Comparison of ENCODE assay signal across 13 cellular contexts in genomic region chr1:208834346-208835081, GRCh38.
DNase-seq lines count a peak whose midpoint lies in the region; ATAC-seq and TF ChIP-seq lines count a peak whose summit lies in the region.
"Had no signal": no experiment of that assay in that cellular context is flagged by ENCODE, and none has a peak within 500 bp of the region (broad histone marks: within the 10 kb centered on the region; RNA-seq: fewer than 3 reads in every experiment).

No MANE protein-coding gene starts in this region.

- no peaks in the 10 kb centered on the region for H3K9me3 Mint-ChIP-seq in endodermal cell
- H3K9me3 Mint-ChIP-seq in neural progenitor cell: no peaks in the 10 kb centered on the region
- H3K9me3 Mint-ChIP-seq: activated T-helper 1 cell treated with anti-CD3 and anti-CD28 coated beads, Interleukin-12 subunit alpha, Interleukin-12 subunit beta, Interleukin-2, Interleukin-4 antibody, amounts not matched to agents 30 ng/mL and 10 ng/mL and 1 ng/mL, durations not matched to agents 14 hours and 24 hours and 36 hours had no signal

- TF ChIP-seq POLR2A in spleen (IDR thresholded peaks at IDR 0.05): no peak

- H2AFZ ChIP-seq in neural progenitor cell (replicated peaks): peak overlapping the region; percentile 27

- H3K36me3 ChIP-seq in endodermal cell (ENCODE audit: control insufficient read depth, insufficient read depth, low read length) (no peaks in the 10 kb centered on the region), neural progenitor cell (no peaks in the 10 kb centered on the region), spleen (no peaks in the 10 kb centered on the region)
- H3K36me3 ChIP-seq: right lobe of liver, upper lobe of right lung had no signal

- H3K27me3 ChIP-seq in endodermal cell (ENCODE audit: control insufficient read depth, insufficient read depth, low read length, poor library complexity, severe bottlenecking) (no peaks in the 10 kb centered on the region), neural progenitor cell (peaks cover 11% of the 10 kb centered on the region), spleen (replicated peaks in 1 of 7) (peaks cover 0 to 8% (median 0%) of the 10 kb centered on the region in 7 donors)
- H3K27me3 ChIP-seq: right lobe of liver, upper lobe of right lung had no signal

- DNase-seq in GM04504 (ENCODE audit: low read depth) (peak; percentile 15), NCI-H2227 (lab: John Stamatoyannopoulos, UW; ENCODE audit: unreplicated experiment) (peak; percentile 73), endodermal cell (no peak), neural progenitor cell (ENCODE audit: low spot score) (peak; percentile 44), spleen (no peak), left ventricle myocardium superior (no peak), NCI-H1048 (lab: John Stamatoyannopoulos, UW) (no peak)
- DNase-seq: NK-92 treated with Interleukin-12 subunit alpha and Interleukin-12 subunit beta, amount 100 ng/mL, for 24 hours; right lobe of liver; upper lobe of right lung had no signal

- ATAC-seq in GM21423 (IDR thresholded peaks at IDR 0.05; ENCODE audit: unreplicated experiment) (no peak), left ventricle myocardium superior (no peak)
- ATAC-seq: activated CD4-positive, CD25-positive, alpha-beta regulatory T cell treated with anti-CD3 and anti-CD28 coated beads, Interleukin-2, amount 50 U/mL, for 24 hours; right lobe of liver; upper lobe of right lung had no signal

- H3K79me2 ChIP-seq in neural progenitor cell (ENCODE audit: low read depth): no peaks in the 10 kb centered on the region

- H3K4me3 ChIP-seq in endodermal cell (ENCODE audit: low read length): no peak overlapping the region
- H3K4me3 ChIP-seq in neural progenitor cell: peak overlapping the region; percentile 25
- no peak overlapping the region for H3K4me3 ChIP-seq in spleen
- H3K4me3 ChIP-seq: right lobe of liver, upper lobe of right lung had no signal

- H3K27me3 Mint-ChIP-seq in endodermal cell (ENCODE audit: insufficient read depth) (no peaks in the 10 kb centered on the region), neural progenitor cell (ENCODE audit: insufficient read depth, low read depth) (no peaks in the 10 kb centered on the region)

- H3K27ac Mint-ChIP-seq in endodermal cell (no peak overlapping the region), neural progenitor cell (peak overlapping the region; percentile 86)
- H3K27ac Mint-ChIP-seq: activated T-helper 1 cell treated with anti-CD3 and anti-CD28 coated beads, Interleukin-12 subunit alpha, Interleukin-12 subunit beta, Interleukin-2, Interleukin-4 antibody, amounts not matched to agents 30 ng/mL and 10 ng/mL and 1 ng/mL, durations not matched to agents 14 hours and 24 hours and 36 hours had no signal

- peak overlapping the region; percentile 69 for H3K4me2 ChIP-seq in neural progenitor cell

- H3K4me1 Mint-ChIP-seq in endodermal cell: no peaks in the 10 kb centered on the region
- peaks cover 34% of the 10 kb centered on the region for H3K4me1 Mint-ChIP-seq in neural progenitor cell

- TF ChIP-seq CTCF in endodermal cell (conservative IDR thresholded peaks at IDR 0.05): no peak
- no peak for TF ChIP-seq CTCF in neural progenitor cell (IDR thresholded peaks at IDR 0.05)
- TF ChIP-seq CTCF in spleen (IDR thresholded peaks at IDR 0.05 in 8 of 11, conservative IDR thresholded peaks at IDR 0.05 in 3 of 11): no peak

- H3F3A ChIP-seq in neural progenitor cell (ENCODE audit: low read depth): peaks cover 18% of the 10 kb centered on the region

- H3K27ac ChIP-seq in endodermal cell (ENCODE audit: low read depth, low read length) (peak overlapping the region; percentile 79), neural progenitor cell (peak overlapping the region; percentile 52), spleen (no peak overlapping the region)
- H3K27ac ChIP-seq: right lobe of liver, upper lobe of right lung had no signal

- H3K9me3 ChIP-seq in endodermal cell (ENCODE audit: control insufficient read depth, low read length) (no peaks in the 10 kb centered on the region), neural progenitor cell (ENCODE audit: low read depth) (no peaks in the 10 kb centered on the region), spleen (no peaks in the 10 kb centered on the region)
- H3K9me3 ChIP-seq: right lobe of liver, upper lobe of right lung had no signal

- 48 to 83% methylated on average over 8 to 11 of the region's 11 CpGs for WGBS in endodermal cell (ENCODE audit: insufficient coverage in 1 of 2, insufficient read length in 1 of 2), 2 experiments
- WGBS in spleen, 5 donors: 55 to 74% (median 61%) methylated on average over 11 of the region's 11 CpGs

- H3K4me3 Mint-ChIP-seq in endodermal cell (no peak overlapping the region), neural progenitor cell (peak overlapping the region; percentile 36)
- H3K4me3 Mint-ChIP-seq: activated T-helper 1 cell treated with anti-CD3 and anti-CD28 coated beads, Interleukin-12 subunit alpha, Interleukin-12 subunit beta, Interleukin-2, Interleukin-4 antibody, amounts not matched to agents 30 ng/mL and 10 ng/mL and 1 ng/mL, durations not matched to agents 14 hours and 24 hours and 36 hours had no signal

- H3K9ac ChIP-seq in endodermal cell (ENCODE audit: extremely low read depth, low read length, poor library complexity, severe bottlenecking) (no peak overlapping the region), neural progenitor cell (no peak overlapping the region)

- H3K36me3 Mint-ChIP-seq in endodermal cell (ENCODE audit: low read depth) (no peaks in the 10 kb centered on the region), neural progenitor cell (no peaks in the 10 kb centered on the region)

- H3K4me1 ChIP-seq in endodermal cell (ENCODE audit: control insufficient read depth, insufficient read depth, low read length) (no peaks in the 10 kb centered on the region), neural progenitor cell (peaks cover 31% of the 10 kb centered on the region), spleen (peaks cover 0 to 15% (median 0%) of the 10 kb centered on the region in 6 donors)
- H3K4me1 ChIP-seq: right lobe of liver, upper lobe of right lung had no signal

- H4K20me1 ChIP-seq in neural progenitor cell (ENCODE audit: low read depth): no peaks in the 10 kb centered on the region

- intact Hi-C loops in spleen (cut with DNase I; ENCODE audit: low total_unique reads) (no loop called here), left ventricle myocardium superior (cut with micrococcal nuclease) (no loop called here)

Comparison
In these comparisons a context has a peak if more than half of its experiments do, and no peak if none do; other contexts are left out.
1. DNase-seq: peak in GM04504 (single experiment), NCI-H2227 (single experiment) and neural progenitor cell (single experiment); none in endodermal cell (single experiment), spleen (single experiment), left ventricle myocardium superior (single experiment) and NCI-H1048 (single experiment).
2. H3K27ac ChIP-seq: peak in endodermal cell (single experiment) and neural progenitor cell (single experiment); none in spleen (0 of 8).